In the genomic region with DNA sequence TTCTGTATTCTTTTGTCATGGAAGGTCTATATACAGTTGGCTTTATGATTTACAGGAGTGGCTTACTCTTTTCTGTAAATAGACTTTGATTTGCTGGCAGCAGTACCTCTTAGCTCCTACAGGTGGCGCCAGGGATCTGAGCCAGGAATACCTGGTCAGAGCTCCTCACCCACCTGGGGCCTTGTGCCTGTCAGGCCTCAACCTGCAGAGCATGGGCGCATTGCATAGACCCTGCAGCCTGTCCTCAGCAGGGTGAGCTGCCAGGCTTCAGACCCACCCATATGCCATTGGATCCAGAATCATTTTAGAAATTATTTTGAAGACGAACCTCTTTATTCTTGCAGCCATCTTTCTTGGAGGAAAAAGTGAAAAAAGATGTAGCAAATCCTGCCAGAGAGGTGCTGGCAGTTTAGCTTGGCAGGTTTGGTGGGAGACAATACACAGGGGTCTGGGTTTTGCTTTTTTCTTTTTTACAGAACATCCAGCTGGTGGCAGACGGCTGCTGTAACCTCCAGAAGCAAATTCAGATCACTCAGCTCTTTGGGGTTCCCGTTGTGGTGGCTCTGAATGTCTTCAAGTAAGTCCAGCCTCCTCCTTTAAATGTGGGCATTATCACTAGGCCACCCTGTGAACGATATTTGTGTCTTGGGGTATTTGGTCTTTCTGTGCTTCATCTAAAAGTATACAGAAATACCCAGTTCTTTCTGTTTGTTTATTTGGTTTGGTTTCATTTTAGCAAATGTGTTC, we compare ENCODE assay signal across 8 cellular contexts.
A peak's percentile ranks its signal among the peaks of the same experiment; 100 is the strongest.
DNase-seq lines count a peak whose midpoint lies in the region; ATAC-seq and TF ChIP-seq lines count a peak whose summit lies in the region.

No MANE protein-coding gene starts in this region.

- intact Hi-C loops in left colon (cut with DNase I, micrococcal nuclease): loop anchor here (5.0 to 10.0 kb wide), 4 partner anchors 120 to 320 kb away; no protein-coding TSS in a partner anchor

- H3K27me3 ChIP-seq in WERI-Rb-1 (ENCODE audit: insufficient read depth, low read depth, severe bottlenecking): no peaks in the 10 kb centered on the region

- ATAC-seq in HG02588 (IDR thresholded peaks at IDR 0.05; ENCODE audit: unreplicated experiment): peak; percentile 75
- ATAC-seq in left colon: peak; percentile 96
- ATAC-seq in GM18870 (IDR thresholded peaks at IDR 0.05; ENCODE audit: unreplicated experiment): no peak

- no peak overlapping the region for H3K4me3 ChIP-seq in WERI-Rb-1 (ENCODE audit: low read depth, low read length)

- no peaks in the 10 kb centered on the region for H3K9me3 ChIP-seq in WERI-Rb-1 (ENCODE audit: severe bottlenecking)

- TF ChIP-seq CTCF in WERI-Rb-1 (IDR thresholded peaks at IDR 0.05; ENCODE audit: low read depth, low read length): peak; percentile 90

- H3K27ac ChIP-seq in WERI-Rb-1: no peak overlapping the region
- no peak overlapping the region for H3K27ac ChIP-seq in caudate nucleus (ENCODE audit: low read depth, low read length)

- H3K36me3 ChIP-seq in WERI-Rb-1: peaks cover 7% of the 10 kb centered on the region

- DNase-seq in GM03348 (ENCODE audit: low spot score): peak; percentile 56
- peak; percentile 47 for DNase-seq in NCI-H187 treated with DMSO at 0.1 percent for 48 hours (lab: John Stamatoyannopoulos, UW)
- peak; percentile 75 for DNase-seq in WERI-Rb-1
- peak in 45 of 61 donors; percentile 3 to 82 (median 23) for DNase-seq in caudate nucleus (lab: John Stamatoyannopoulos, UW)
- peak; percentile 63 to 69 for DNase-seq in left colon
- DNase-seq in stimulated activated CD4-positive, alpha-beta T cell treated with anti-CD3 and anti-CD28 coated beads, Interleukin-4, amount 100 ng/mL, for 1 hour: peak; percentile 49

Comparison
In these comparisons a context has a peak if more than half of its experiments do, and no peak if none do; other contexts are left out.
1. DNase-seq: peak in every context shown above with its lines; median percentile 75 in WERI-Rb-1; 66 in left colon; 56 in GM03348; 49 in stimulated activated CD4-positive, alpha-beta T cell treated with anti-CD3 and anti-CD28 coated beads, Interleukin-4, amount 100 ng/mL, for 1 hour; 47 in NCI-H187 treated with DMSO at 0.1 percent for 48 hours; 23 in caudate nucleus.